ENCODE assay signal across 9 cellular contexts in the genomic region with DNA sequence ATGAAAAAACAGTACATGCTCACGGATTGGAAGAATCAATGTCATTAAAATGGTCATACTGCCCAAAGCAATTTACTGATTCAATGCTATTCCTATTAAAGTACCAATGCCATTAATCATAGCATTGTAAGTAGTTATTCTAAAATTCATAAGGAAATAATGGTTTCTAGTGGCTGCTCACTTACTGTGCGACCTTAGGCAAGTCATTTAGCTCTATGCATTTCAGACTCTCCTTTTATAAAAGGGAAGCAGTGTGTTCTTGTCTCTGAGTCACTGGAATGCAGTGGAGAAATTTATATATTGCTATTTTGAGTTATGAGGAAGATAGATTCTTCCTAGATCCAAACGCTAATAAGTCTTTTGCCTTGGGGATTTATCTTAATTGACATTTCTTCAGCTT.
"Had no signal": no experiment of that assay in that cellular context is flagged by ENCODE, and none has a peak within 500 bp of the region (broad histone marks: within the 10 kb centered on the region; RNA-seq: fewer than 3 reads in every experiment).

No MANE protein-coding gene starts in this region.

- H3K36me3 ChIP-seq: HAP-1 had no signal

- H3K27ac ChIP-seq: GM23248, HL-60 had no signal

- H3K4me3 ChIP-seq: GM23248, HAP-1 had no signal

- H3K4me1 ChIP-seq: HAP-1 had no signal

- H3K27me3 Mint-ChIP-seq: IgD-negative memory B cell had no signal

- ATAC-seq: HCT116, HepG2 had no signal

- H3K4me3 Mint-ChIP-seq: HFFc6 had no signal

- FAIRE-seq: HepG2 had no signal

- DNase-seq: GM23248, GOT3, H7, HFFc6 had no signal

- H3K9me3 ChIP-seq: HAP-1 had no signal

- H3K9ac ChIP-seq: GM23248 had no signal

- H3K27ac Mint-ChIP-seq: HFFc6, IgD-negative memory B cell had no signal

- H2AFZ ChIP-seq: GM23248 had no signal

- H3K4me1 Mint-ChIP-seq: IgD-negative memory B cell had no signal
